In genomic region chr9:134068742-134069535, GRCh38 we compare ENCODE assay signal across 7 cellular contexts. TPM values are rescaled to one million over a fixed set of nuclear protein-coding genes. Genes with fewer than 3 reads are reported as not detected.
DNase-seq lines count a peak whose midpoint lies in the region; ATAC-seq and TF ChIP-seq lines count a peak whose summit lies in the region.

No MANE protein-coding gene starts in this region.

- BruUV-seq in PC-3 (replicated peaks; lab: Mats Ljungman, UMichigan) = no TSS peak

- POLR2A ChIA-PET in PC-3 (lab: Charles Lee; ENCODE audit: unreplicated experiment) = no interaction called here

- peak overlapping the region; percentile 84 for H3K4me3 ChIP-seq in PC-3 (ENCODE audit: low read length)
- H3K4me3 ChIP-seq in epithelial cell of esophagus (ENCODE audit: low read length) = peak overlapping the region; percentile 38

- peaks cover 4% of the 10 kb centered on the region for H3K36me3 Mint-ChIP-seq in osteocyte (ENCODE audit: unreplicated experiment)

- TF ChIP-seq CTCF in PC-3 (conservative IDR thresholded peaks at IDR 0.05; ENCODE audit: low read depth, low read length) (no peak), epithelial cell of esophagus (IDR thresholded peaks at IDR 0.05; ENCODE audit: insufficient read depth, low read depth, low read length, missing control alignments) (no peak), osteocyte (IDR thresholded peaks at IDR 0.05) (no peak)

- H3K36me3 ChIP-seq in PC-3 (ENCODE audit: low read depth, low read length) = no peaks in the 10 kb centered on the region

- peaks cover 35% of the 10 kb centered on the region for H3K27me3 Mint-ChIP-seq in osteocyte (ENCODE audit: unreplicated experiment)

- peak overlapping the region; percentile 47 for H3K27ac Mint-ChIP-seq in osteocyte (ENCODE audit: unreplicated experiment)

- peaks cover 33% of the 10 kb centered on the region for H3K79me2 ChIP-seq in PC-3 (ENCODE audit: low read length)

- peaks cover 21% of the 10 kb centered on the region for H3K4me1 Mint-ChIP-seq in osteocyte (ENCODE audit: unreplicated experiment)

- no peaks in the 10 kb centered on the region; the same call in 1 of the 2 replicates for H3K27me3 ChIP-seq in PC-3 (ENCODE audit: low read length)

- peak; percentile 3 for ATAC-seq in GM21723 (IDR thresholded peaks at IDR 0.05; ENCODE audit: unreplicated experiment)
- peak; percentile 4; the same call in 1 of the 2 replicates for ATAC-seq in PC-3
- ATAC-seq in GM19328 (IDR thresholded peaks at IDR 0.05; ENCODE audit: unreplicated experiment) = no peak

- H3K9me3 ChIP-seq in PC-3 (ENCODE audit: low read length) = no peaks in the 10 kb centered on the region

- peak overlapping the region; percentile 37; the same call in 1 of the 2 replicates for H3K9ac ChIP-seq in PC-3 (ENCODE audit: low read length)

- peak overlapping the region; percentile 91 for H2AFZ ChIP-seq in PC-3 (ENCODE audit: low read length)

- H4K20me1 ChIP-seq in PC-3 (ENCODE audit: low read length) = no peaks in the 10 kb centered on the region

- DNase-seq in PC-3 = peak; percentile 6
- DNase-seq in epithelial cell of esophagus (ENCODE audit: low read depth) = no peak
- DNase-seq in osteocyte (ENCODE audit: extremely low spot score, unreplicated experiment) = no peak
- DNase-seq in NCI-H1105 treated with DMSO at 0.1 percent for 48 hours (lab: John Stamatoyannopoulos, UW) = no peak
- DNase-seq in HPDE6-E6E7 (ENCODE audit: extremely low spot score) = no peak

- intact Hi-C loops in PC-3 (cut with micrococcal nuclease) = loop anchor here (1.0 to 5.0 kb wide), 3 partner anchors 30 to 68 kb away; partner anchors contain the start of genes BRD3OS and WDR5

- peak overlapping the region; percentile 94 for H3K4me2 ChIP-seq in PC-3 (ENCODE audit: low read length)

- CTCF ChIA-PET in PC-3 (lab: Charles Lee) = no interaction called here

- no peaks in the 10 kb centered on the region for H3K9me2 ChIP-seq in PC-3 (replicated peaks; ENCODE audit: low read length)

- no peaks in the 10 kb centered on the region for H3K9me3 Mint-ChIP-seq in osteocyte (ENCODE audit: unreplicated experiment)

- peak overlapping the region; percentile 77 for H3K4me3 Mint-ChIP-seq in osteocyte (ENCODE audit: unreplicated experiment)

- peaks cover 9% of the 10 kb centered on the region; the same call in 1 of the 2 replicates for H3K4me1 ChIP-seq in PC-3 (ENCODE audit: insufficient read depth, low read length)

- no peak overlapping the region for H3K27ac ChIP-seq in PC-3 (ENCODE audit: low read length)

- H3F3A ChIP-seq in PC-3 (ENCODE audit: low read length, unreplicated experiment) = no peaks in the 10 kb centered on the region

RNA-seq across cellular contexts. Expression of gene BRD3, which starts 1.1 kb away (rescaled TPM):
- total RNA-seq in PC-3 (2014; rRNA removed) (4.4 and 5.5 TPM in 2 replicates), osteocyte (56.2 and 63.8 TPM in 2 replicates)

RNA-seq across cellular contexts. Expression of gene BRD3OS, which starts 43.7 kb away (rescaled TPM):
- 13.6 and 19.9 TPM in 2 replicates for total RNA-seq in PC-3 (2014; rRNA removed)
- total RNA-seq in osteocyte = 19.9 and 22.0 TPM in 2 replicates
